In the genomic region with DNA sequence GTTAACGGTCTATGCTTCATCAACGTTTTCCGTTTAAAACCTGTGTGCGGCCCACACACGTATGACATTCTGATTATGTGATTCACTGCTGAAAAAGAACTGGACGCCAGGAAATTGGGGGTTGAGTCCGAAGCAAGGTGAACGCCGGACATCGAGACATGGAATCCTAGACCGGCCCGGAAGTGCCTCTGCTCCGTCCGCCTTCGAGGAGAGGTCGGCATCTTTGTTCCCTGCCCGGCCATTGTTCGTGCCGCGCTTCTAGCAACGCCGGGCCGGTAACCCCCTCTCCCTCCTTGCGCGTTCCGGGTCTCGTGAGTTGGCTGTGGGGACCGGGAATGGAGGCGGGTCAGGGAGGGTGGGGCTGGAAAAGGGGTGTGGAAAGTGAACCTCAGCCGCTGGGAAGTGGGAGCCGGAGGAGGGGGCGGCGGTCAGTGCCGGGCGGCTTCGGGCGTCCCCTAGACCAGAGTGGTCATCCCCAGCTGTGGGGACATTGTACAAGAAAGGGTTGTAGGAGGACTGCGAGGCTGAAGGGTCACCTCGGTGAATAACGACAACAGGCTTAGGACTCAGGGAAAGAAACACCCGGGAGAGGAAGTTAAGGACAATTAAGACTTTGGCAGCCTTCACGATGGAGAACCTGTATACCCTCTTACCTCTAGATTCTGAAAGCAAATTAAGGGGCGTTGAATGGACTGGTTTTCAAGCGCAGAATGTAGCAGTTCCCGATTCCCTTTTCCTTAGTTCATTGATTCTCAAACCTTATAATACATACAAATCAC, we compare ENCODE assay signal across 8 cellular contexts. TPM values are rescaled to one million over a fixed set of nuclear protein-coding genes. Genes with fewer than 3 reads are reported as not detected.
A peak's percentile ranks its signal among the peaks of the same experiment; 100 is the strongest.
DNase-seq lines count a peak whose midpoint lies in the region; ATAC-seq, FAIRE-seq and TF ChIP-seq lines count a peak whose summit lies in the region.

A gene (plus strand): TSS at position 220 of the 779 bp plus-strand sequence. CDS start 1,810 bp downstream, outside the sequence.

- no peaks in the 10 kb centered on the region for H3K9me3 Mint-ChIP-seq in T-helper 2 cell treated with Interferon-gamma antibody and Interleukin-4, amounts not matched to agents 5 μg/mL and 100 μg/mL, for 36 hours

- peaks cover 30% of the 10 kb centered on the region for H3K4me1 Mint-ChIP-seq in T-helper 2 cell treated with Interferon-gamma antibody and Interleukin-4, amounts not matched to agents 5 μg/mL and 100 μg/mL, for 36 hours (ENCODE audit: low read depth)

- peak within 1 kb of the TSS; percentile 67 for H3K27ac Mint-ChIP-seq in T-helper 2 cell treated with Interferon-gamma antibody and Interleukin-4, amounts not matched to agents 5 μg/mL and 100 μg/mL, for 36 hours

- intact Hi-C loops in colonic mucosa (cut with DNase I) = loop anchor here (10.0 kb wide), 1 partner anchor 130 kb away; no protein-coding TSS in a partner anchor

- peak; percentile 82 for ATAC-seq in HG02840 (IDR thresholded peaks at IDR 0.05; ENCODE audit: low FRiP score, unreplicated experiment)

- H3K4me3 ChIP-seq in colonic mucosa (peak within 1 kb of the TSS; percentile 79), kidney epithelial cell (ENCODE audit: low read depth, low read length) (peak within 1 kb of the TSS; percentile 87)

- peaks cover 5% of the 10 kb centered on the region for H3K4me1 ChIP-seq in colonic mucosa

- peaks cover 30% of the 10 kb centered on the region for H3K27me3 Mint-ChIP-seq in T-helper 2 cell treated with Interferon-gamma antibody and Interleukin-4, amounts not matched to agents 5 μg/mL and 100 μg/mL, for 36 hours (ENCODE audit: low read depth)

- H3K27ac ChIP-seq in colonic mucosa = peak within 1 kb of the TSS; percentile 47

- H3K36me3 ChIP-seq in colonic mucosa (no peaks in the 10 kb centered on the region), kidney epithelial cell (ENCODE audit: control insufficient read depth, insufficient read depth, low read length) (peaks cover 2% of the 10 kb centered on the region)

- FAIRE-seq in A204.1 (lab: Jason Lieb, UNC) = peak; percentile 85

- peak within 1 kb of the TSS; percentile 90 for H3K4me3 Mint-ChIP-seq in T-helper 2 cell treated with Interferon-gamma antibody and Interleukin-4, amounts not matched to agents 5 μg/mL and 100 μg/mL, for 36 hours

- H3K9me3 ChIP-seq in colonic mucosa = no peaks in the 10 kb centered on the region

- H3K9ac ChIP-seq in colonic mucosa (ENCODE audit: low read depth in 2 of 2, low read length in 2 of 2) = peak within 1 kb of the TSS; percentile 64 to 77

- peak; percentile 75 for DNase-seq in GM13977 (ENCODE audit: low spot score)
- peak; percentile 86 for DNase-seq in NCI-H146 treated with DMSO at 0.1 percent for 48 hours (lab: John Stamatoyannopoulos, UW; ENCODE audit: unreplicated experiment)
- peak; percentile 41 for DNase-seq in T-helper 2 cell treated with Interferon-gamma antibody and Interleukin-4, amounts not matched to agents 5 μg/mL and 100 μg/mL, for 36 hours (ENCODE audit: low spot score)
- peak; percentile 79 for DNase-seq in colonic mucosa
- DNase-seq in kidney epithelial cell (ENCODE audit: low read depth) = peak; percentile 71
- DNase-seq in smooth muscle cell of the brain vasculature (ENCODE audit: low read depth, low spot score) = peak; percentile 45

- TF ChIP-seq CTCF in GM13977 (IDR thresholded peaks at IDR 0.05; ENCODE audit: extremely low read depth, insufficient read depth, missing control alignments) = no peak
- TF ChIP-seq CTCF in colonic mucosa (IDR thresholded peaks at IDR 0.05) = no peak
- no peak for TF ChIP-seq CTCF in kidney epithelial cell (IDR thresholded peaks at IDR 0.05; ENCODE audit: insufficient read depth, low read length, poor library complexity, severe bottlenecking)

- H3K27me3 ChIP-seq in colonic mucosa (no peaks in the 10 kb centered on the region), kidney epithelial cell (ENCODE audit: control insufficient read depth, insufficient read depth, low read length) (no peaks in the 10 kb centered on the region)

- peaks cover 21% of the 10 kb centered on the region for H3K36me3 Mint-ChIP-seq in T-helper 2 cell treated with Interferon-gamma antibody and Interleukin-4, amounts not matched to agents 5 μg/mL and 100 μg/mL, for 36 hours (ENCODE audit: low read depth)

- in situ Hi-C loops in GM13977 (cut with MboI; ENCODE audit: low pct_unique_long_range_greater_than_20kb, low sequenced_read_pairs, unreplicated experiment) = no loop called here

RNA-seq across cellular contexts. Expression of the gene that starts here (rescaled TPM):
- total RNA-seq in colonic mucosa (1 to 10 TPM; 8.9 to 9.8 TPM), kidney epithelial cell (19.2 and 23.7 TPM in 2 replicates)

Comparison
In these comparisons a context has a peak if more than half of its experiments do, and no peak if none do; other contexts are left out.
1. Peak in every context shown above with its lines: DNase-seq, ATAC-seq, H3K4me3 ChIP-seq and H3K27ac ChIP-seq.